1 cellular context compared by ENCODE assay signal in genomic region chr17:76279742-76280287, GRCh38.
TF ChIP-seq lines count a peak whose summit lies in the region.

No MANE protein-coding gene starts in this region.

TF ChIP-seq in SK-N-SH treated with all-trans-retinoic acid at 6 μM for 48 hours, 23 proteins besides CTCF, POLR2A, EP300 and RAD21 (continued from another document):
- TF ChIP-seq CREB5 (CRISPR knock-in tag; IDR thresholded peaks at IDR 0.05; ENCODE audit: low read depth): no peak
